Comparison of ENCODE assay signal across 11 cellular contexts in the genomic region with DNA sequence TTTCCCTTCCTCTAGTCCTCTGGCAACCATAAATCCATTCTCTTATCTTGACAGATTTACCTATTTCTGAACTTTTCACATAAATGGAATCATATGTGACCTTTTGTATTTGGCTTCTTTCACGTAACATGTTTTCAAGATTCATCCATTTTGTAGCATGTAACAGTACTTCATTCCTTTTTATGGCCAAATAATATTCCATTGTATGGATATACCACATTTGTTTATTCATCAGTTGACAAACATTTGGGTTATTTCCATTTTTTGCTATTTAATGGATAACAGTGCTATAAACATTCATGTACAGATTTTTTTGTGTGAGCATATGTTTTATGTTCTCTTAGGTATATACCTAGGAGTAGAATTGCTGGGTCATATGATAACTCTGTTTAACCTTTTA.
"Had no signal": no experiment of that assay in that cellular context is flagged by ENCODE, and none has a peak within 500 bp of the region (broad histone marks: within the 10 kb centered on the region; RNA-seq: fewer than 3 reads in every experiment).

No MANE protein-coding gene starts in this region.

- H3K9me3 Mint-ChIP-seq: HFFc6 had no signal

- H3K4me3 Mint-ChIP-seq: GM23338, H9, HFFc6 had no signal

- H3K4me2 ChIP-seq: GM23338 had no signal

- H3K4me1 Mint-ChIP-seq: GM23338, H9 had no signal

- H3K9me3 ChIP-seq: HAP-1 had no signal

- H3K27ac ChIP-seq: GM23248 had no signal

- H3K27ac Mint-ChIP-seq: GM23338, H9, HFFc6 had no signal

- FAIRE-seq: H1, H54 had no signal

- H2AFZ ChIP-seq: GM23248, GM23338 had no signal

- ATAC-seq: GM23338, HCT116 had no signal

- H3K4me1 ChIP-seq: HAP-1 had no signal

- H3K9ac ChIP-seq: GM23248 had no signal

- DNase-seq: GM23248, GOT3, H7, H9, HCEC 1CT, HFFc6 had no signal

- H3K4me3 ChIP-seq: GM23248, GM23338, HAP-1 had no signal
